In the genomic region with DNA sequence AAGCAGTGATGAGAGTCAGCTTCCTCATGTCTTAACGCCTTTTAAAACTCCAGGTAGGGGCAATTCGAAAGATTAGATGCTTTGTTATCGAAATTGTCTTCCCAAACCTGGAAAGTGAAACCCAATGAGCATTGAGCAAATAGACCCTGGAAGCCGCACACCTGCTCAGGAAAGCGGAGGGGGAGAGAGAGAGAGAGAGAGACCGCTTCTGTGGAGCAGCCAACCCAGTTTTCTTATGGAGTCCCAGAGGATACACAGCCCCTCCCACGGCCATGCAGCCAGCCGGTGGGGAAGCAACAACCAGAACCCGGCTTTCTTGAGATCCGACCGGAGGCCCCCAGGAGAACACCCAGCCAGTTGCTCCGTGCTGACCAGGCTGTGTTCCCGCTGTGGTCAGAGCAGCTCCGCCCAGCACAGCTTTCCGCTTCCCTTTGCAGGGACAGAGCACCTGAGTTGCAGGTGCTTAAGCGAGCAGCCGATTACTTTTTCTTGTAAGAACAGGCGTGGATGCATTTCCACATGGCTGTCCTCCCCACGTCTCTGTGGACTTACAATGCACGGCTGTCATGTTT, we compare ENCODE assay signal across 22 cellular contexts.
A peak's percentile ranks its signal among the peaks of the same experiment; 100 is the strongest.
DNase-seq lines count a peak whose midpoint lies in the region; ATAC-seq and TF ChIP-seq lines count a peak whose summit lies in the region.
"Had no signal": no experiment of that assay in that cellular context is flagged by ENCODE, and none has a peak within 500 bp of the region (broad histone marks: within the 10 kb centered on the region; RNA-seq: fewer than 3 reads in every experiment).

No MANE protein-coding gene starts in this region.

- DNase-seq in DMS53 treated with DMSO at 0.1 percent for 48 hours (lab: John Stamatoyannopoulos, UW; ENCODE audit: unreplicated experiment), result peak; percentile 61
- peak; percentile 86 for DNase-seq in NCI-H748 (lab: John Stamatoyannopoulos, UW; ENCODE audit: unreplicated experiment)
- DNase-seq in left lung, result no peak
- no peak for DNase-seq in pons (ENCODE audit: low spot score)
- DNase-seq in SIG-M5 treated with dmso at 0.1 percent for 504 hours (lab: John Stamatoyannopoulos, UW; ENCODE audit: unreplicated experiment), result no peak
- no peak for DNase-seq in ACHN
- no peak for DNase-seq in HUDEP-2 (lab: John Stamatoyannopoulos, UW; ENCODE audit: unreplicated experiment in 76 of 76)
- DNase-seq: activated gamma-delta T cell treated with Interleukin-2 at 50 U/mL for 16 hours; activated T-cell treated with anti-CD3 and anti-CD28 coated beads, Interleukin-2, amount 50 U/mL, for 1 hour; C1 segment of cervical spinal cord; foreskin keratinocyte; left cardiac atrium; mesendoderm; NCI-H1694; NCI-H524; nucleus accumbens; stimulated activated CD4-positive, alpha-beta T cell treated with anti-CD3 and anti-CD28 coated beads, Interleukin-2, amount 100 ng/mL, for 48 hours; stimulated activated naive B cell treated with anti-CD40 and anti-IgM and Interleukin-4, amounts not matched to agents 10 μg/mL and 1 μg/mL and 100 μg/mL, for 72 hours had no signal

- TF ChIP-seq CTCF in left lung (IDR thresholded peaks at IDR 0.05), result no peak

- peak; percentile 73 for ATAC-seq in left lung
- ATAC-seq: foreskin keratinocyte; stimulated activated naive B cell treated with anti-CD40 and anti-IgM and Interleukin-4, amounts not matched to agents 10 μg/mL and 1 μg/mL and 100 μg/mL, for 72 hours had no signal

- H3K4me3 ChIP-seq in ACC112 (ENCODE audit: low read depth, low read length), result peak overlapping the region; percentile 33; the same call in 1 of the 2 replicates
- no peak overlapping the region for H3K4me3 ChIP-seq in left lung
- H3K4me3 ChIP-seq: SK-N-MC, thoracic aorta had no signal

- H3K36me3 ChIP-seq in ACC112 (ENCODE audit: insufficient read depth, low read length) (no peaks in the 10 kb centered on the region), left lung (no peaks in the 10 kb centered on the region)
- H3K36me3 ChIP-seq: thoracic aorta had no signal

- intact Hi-C loops in left lung (cut with DNase I), result no loop called here

- H3K27ac ChIP-seq in ACC112 (ENCODE audit: low read depth, low read length) (no peak overlapping the region), left lung (no peak overlapping the region)
- H3K27ac ChIP-seq: foreskin keratinocyte, RWPE1, SK-N-MC, thoracic aorta had no signal

- no peaks in the 10 kb centered on the region for H3K79me2 ChIP-seq in ACC112 (ENCODE audit: control insufficient read depth, insufficient read depth, low read length, unreplicated experiment)

- H2AFZ ChIP-seq in ACC112 (ENCODE audit: low read length, unreplicated experiment), result no peak overlapping the region

- in situ Hi-C loops in ACHN (cut with HindIII; ENCODE audit: low pct_ligation_motif_present, low pct_unique_long_range_greater_than_20kb, low sequenced_read_pairs), result no loop called here

- H3K4me1 ChIP-seq in ACC112 (ENCODE audit: control insufficient read depth, insufficient read depth, low read length, unreplicated experiment), result no peaks in the 10 kb centered on the region
- no peaks in the 10 kb centered on the region for H3K4me1 ChIP-seq in left lung
- H3K4me1 ChIP-seq: foreskin keratinocyte had no signal

- H3K27me3 ChIP-seq in ACC112 (ENCODE audit: insufficient read depth, low read length), result peaks cover 18% of the 10 kb centered on the region
- peaks cover 0 to 38% of the 10 kb centered on the region in 2 donors for H3K27me3 ChIP-seq in left lung
- H3K27me3 ChIP-seq: foreskin keratinocyte had no signal

- no peaks in the 10 kb centered on the region for H3K9me3 ChIP-seq in left lung
- H3K9me3 ChIP-seq: thoracic aorta had no signal

Comparison
In these comparisons a context has a peak if more than half of its experiments do, and no peak if none do; other contexts are left out.
1. DNase-seq: peak in DMS53 treated with DMSO at 0.1 percent for 48 hours (single experiment) and NCI-H748 (single experiment); none in left lung (0 of 2), pons (single experiment), SIG-M5 treated with dmso at 0.1 percent for 504 hours (single experiment), ACHN (single experiment) and HUDEP-2 (0 of 76).